ENCODE assay signal across 12 cellular contexts in the genomic region with DNA sequence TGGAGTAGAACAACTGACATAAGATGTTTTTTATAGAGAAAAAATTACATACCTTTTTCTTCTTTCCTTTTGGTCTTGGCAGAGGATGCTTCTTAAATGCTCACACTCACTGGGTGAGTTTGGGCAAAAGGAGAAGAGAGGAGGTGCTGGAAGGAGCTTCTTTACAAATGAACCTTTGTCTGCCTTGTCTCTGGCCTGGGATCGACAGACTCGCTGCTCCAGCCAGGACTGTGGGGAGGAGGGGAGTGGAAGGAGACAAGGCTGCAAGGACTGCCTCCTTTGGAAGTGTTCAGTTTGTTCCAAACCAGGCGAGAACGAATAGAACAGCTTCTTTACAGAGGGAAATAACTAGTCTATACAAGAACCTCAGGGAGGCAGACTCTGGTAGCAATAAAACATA. TPM values are rescaled to one million over a fixed set of nuclear protein-coding genes. Genes with fewer than 3 reads are reported as not detected.
A peak's percentile ranks its signal among the peaks of the same experiment; 100 is the strongest.
DNase-seq lines count a peak whose midpoint lies in the region; TF ChIP-seq lines count a peak whose summit lies in the region.
"Had no signal": no experiment of that assay in that cellular context is flagged by ENCODE, and none has a peak within 500 bp of the region (broad histone marks: within the 10 kb centered on the region; RNA-seq: fewer than 3 reads in every experiment).

A gene (minus strand): TSS at position 101 of the 400 bp plus-strand sequence. CDS start 7,702 bp downstream, outside the sequence.

- intact Hi-C loops in ascending aorta (cut with DNase I): loop anchor here (1.0 kb wide), 1 partner anchor 27 kb away; no protein-coding TSS in a partner anchor
- intact Hi-C loops in testis (cut with DNase I; ENCODE audit: low total_unique reads): no loop called here
- intact Hi-C loops in CD4-positive, alpha-beta memory T cell (cut with micrococcal nuclease): no loop called here
- intact Hi-C loops in stomach (cut with DNase I; ENCODE audit: low total_unique reads): no loop called here

- peaks cover 0 to 16% of the 10 kb centered on the region in 2 donors for H3K4me1 ChIP-seq in ascending aorta
- H3K4me1 ChIP-seq in muscle layer of colon (ENCODE audit: insufficient read depth, low read length): peaks cover 22% of the 10 kb centered on the region
- H3K4me1 ChIP-seq in testis: peaks cover 8% of the 10 kb centered on the region
- no peaks in the 10 kb centered on the region for H3K4me1 ChIP-seq in CD4-positive, alpha-beta memory T cell (ENCODE audit: insufficient read depth, low read length)
- peaks cover 0 to 14% (median 5%) of the 10 kb centered on the region in 4 donors for H3K4me1 ChIP-seq in stomach

- no peak within 1 kb of the TSS for H3K9ac ChIP-seq in muscle layer of colon (ENCODE audit: low read length)

- no peaks in the 10 kb centered on the region for H3K9me3 ChIP-seq in ascending aorta
- no peaks in the 10 kb centered on the region for H3K9me3 ChIP-seq in muscle layer of colon (ENCODE audit: low read length)
- no peaks in the 10 kb centered on the region for H3K9me3 ChIP-seq in testis
- no peaks in the 10 kb centered on the region for H3K9me3 ChIP-seq in CD4-positive, alpha-beta memory T cell (ENCODE audit: control insufficient read depth in 1 of 2, low read length in 2 of 2)
- no peaks in the 10 kb centered on the region for H3K9me3 ChIP-seq in stomach
- H3K9me3 ChIP-seq: mucosa of descending colon had no signal

- H3K9me3 Mint-ChIP-seq in glutamatergic neuron (ENCODE audit: unreplicated experiment): no peaks in the 10 kb centered on the region
- H3K9me3 Mint-ChIP-seq in CD4-positive, alpha-beta memory T cell: no peaks in the 10 kb centered on the region
- H3K9me3 Mint-ChIP-seq: CD4-positive, CD25-positive, alpha-beta regulatory T cell; stimulated activated naive CD8-positive, alpha-beta T cell treated with anti-CD3 and anti-CD28 coated beads, Interleukin-15, Interleukin-2, amounts not matched to agents 100 ng/mL and 50 ng/mL, for 24 hours had no signal

- POLR2A ChIA-PET in CD4-positive, alpha-beta memory T cell (lab: Charles Lee; ENCODE audit: partially characterized antibody): no interaction called here

- H3K27ac ChIP-seq in ascending aorta (peak within 1 kb of the TSS; percentile 67 to 75), muscle layer of colon (ENCODE audit: low read depth, low read length) (peak within 1 kb of the TSS; percentile 62), testis (peak within 1 kb of the TSS; percentile 55 to 78), stomach (peak within 1 kb of the TSS in 1 of 5 donors; percentile 2)
- no peak within 1 kb of the TSS for H3K27ac ChIP-seq in CD4-positive, alpha-beta memory T cell (ENCODE audit: low read depth, low read length)

- H3K27me3 Mint-ChIP-seq in glutamatergic neuron (ENCODE audit: unreplicated experiment): no peaks in the 10 kb centered on the region
- no peaks in the 10 kb centered on the region for H3K27me3 Mint-ChIP-seq in CD4-positive, alpha-beta memory T cell
- H3K27me3 Mint-ChIP-seq: stimulated activated naive CD8-positive, alpha-beta T cell treated with anti-CD3 and anti-CD28 coated beads, Interleukin-15, Interleukin-2, amounts not matched to agents 100 ng/mL and 50 ng/mL, for 24 hours had no signal

- CTCF ChIA-PET in CD4-positive, alpha-beta memory T cell (lab: Charles Lee; ENCODE audit: partially characterized antibody): no interaction called here

- TF ChIP-seq EP300 in stomach (IDR thresholded peaks at IDR 0.05): no peak

- WGBS in testis, 2 donors: 18 to 47% methylated on average over 4 of the region's 4 CpGs
- WGBS in stomach, 5 donors: 49 to 65% (median 63%) methylated on average over 4 of the region's 4 CpGs

- TF ChIP-seq POLR2A in testis (IDR thresholded peaks at IDR 0.05) (no peak), stomach (IDR thresholded peaks at IDR 0.05) (no peak)

- H3K27ac Mint-ChIP-seq in glutamatergic neuron (ENCODE audit: unreplicated experiment): no peak within 1 kb of the TSS
- H3K27ac Mint-ChIP-seq in CD4-positive, alpha-beta memory T cell: no peak within 1 kb of the TSS
- H3K27ac Mint-ChIP-seq: CD4-positive, CD25-positive, alpha-beta regulatory T cell; stimulated activated naive CD8-positive, alpha-beta T cell treated with anti-CD3 and anti-CD28 coated beads, Interleukin-15, Interleukin-2, amounts not matched to agents 100 ng/mL and 50 ng/mL, for 24 hours had no signal

- H3K4me3 ChIP-seq in ascending aorta (peak within 1 kb of the TSS; percentile 24 to 59), muscle layer of colon (ENCODE audit: low read depth in 1 of 2, low read length in 2 of 2) (peak within 1 kb of the TSS; percentile 9 to 30), testis (no peak within 1 kb of the TSS), stomach (peak within 1 kb of the TSS in 1 of 4 donors; percentile 2)
- no peak within 1 kb of the TSS for H3K4me3 ChIP-seq in CD4-positive, alpha-beta memory T cell (ENCODE audit: low read length in 2 of 2)
- H3K4me3 ChIP-seq: mucosa of descending colon had no signal

- no peaks in the 10 kb centered on the region for H3K4me1 Mint-ChIP-seq in glutamatergic neuron (ENCODE audit: low read depth, unreplicated experiment)
- H3K4me1 Mint-ChIP-seq in CD4-positive, alpha-beta memory T cell: no peaks in the 10 kb centered on the region
- H3K4me1 Mint-ChIP-seq: CD4-positive, CD25-positive, alpha-beta regulatory T cell had no signal

- no peaks in the 10 kb centered on the region for H3K27me3 ChIP-seq in ascending aorta
- H3K27me3 ChIP-seq in muscle layer of colon (ENCODE audit: control insufficient read depth in 1 of 2, insufficient read depth in 2 of 2, low read length in 2 of 2): no peaks in the 10 kb centered on the region
- H3K27me3 ChIP-seq in testis: no peaks in the 10 kb centered on the region
- H3K27me3 ChIP-seq in CD4-positive, alpha-beta memory T cell (ENCODE audit: insufficient read depth, low read length): no peaks in the 10 kb centered on the region
- H3K27me3 ChIP-seq in stomach: no peaks in the 10 kb centered on the region

- no peak for DNase-seq in ascending aorta (ENCODE audit: low spot score in 2 of 2)
- DNase-seq in glutamatergic neuron: peak; percentile 27
- peak; percentile 84 for DNase-seq in testis
- no peak for DNase-seq in CD4-positive, alpha-beta memory T cell
- no peak for DNase-seq in stomach
- DNase-seq in SIG-M5 (lab: John Stamatoyannopoulos, UW): no peak
- DNase-seq: CD4-positive, CD25-positive, alpha-beta regulatory T cell; MM.1S; mucosa of descending colon; SW 1271 had no signal

- H3K36me3 Mint-ChIP-seq in glutamatergic neuron (ENCODE audit: unreplicated experiment): no peaks in the 10 kb centered on the region
- H3K36me3 Mint-ChIP-seq in CD4-positive, alpha-beta memory T cell: peaks cover 0 to 16% of the 10 kb centered on the region in 2 donors

- H3K36me3 ChIP-seq in ascending aorta (peaks cover 0 to 8% of the 10 kb centered on the region in 2 donors), muscle layer of colon (ENCODE audit: insufficient read depth, low read length) (peaks cover 3% of the 10 kb centered on the region), testis (ENCODE audit: low read depth, missing control alignments) (no peaks in the 10 kb centered on the region), stomach (peaks cover 0 to 12% (median 2%) of the 10 kb centered on the region in 4 donors)
- H3K36me3 ChIP-seq in CD4-positive, alpha-beta memory T cell (ENCODE audit: insufficient read depth, low read length): no peaks in the 10 kb centered on the region

- no peak within 1 kb of the TSS for H3K4me3 Mint-ChIP-seq in glutamatergic neuron (ENCODE audit: unreplicated experiment)
- no peak within 1 kb of the TSS for H3K4me3 Mint-ChIP-seq in CD4-positive, alpha-beta memory T cell
- H3K4me3 Mint-ChIP-seq: CD4-positive, CD25-positive, alpha-beta regulatory T cell; stimulated activated naive CD8-positive, alpha-beta T cell treated with anti-CD3 and anti-CD28 coated beads, Interleukin-15, Interleukin-2, amounts not matched to agents 100 ng/mL and 50 ng/mL, for 24 hours had no signal

- no peak for TF ChIP-seq CTCF in ascending aorta (IDR thresholded peaks at IDR 0.05)
- TF ChIP-seq CTCF in glutamatergic neuron (IDR thresholded peaks at IDR 0.05; ENCODE audit: partially characterized antibody, unreplicated experiment): no peak
- TF ChIP-seq CTCF in testis (IDR thresholded peaks at IDR 0.05): no peak
- TF ChIP-seq CTCF in stomach (IDR thresholded peaks at IDR 0.05): no peak

RNA-seq across cellular contexts. Expression of the gene that starts here (rescaled TPM):
- 2.3 TPM for total RNA-seq in ascending aorta
- total RNA-seq in glutamatergic neuron (ENCODE audit: unreplicated experiment): not detected
- total RNA-seq in testis: 10 to 100 TPM; 22.9 to 32.0 TPM
- polyA plus RNA-seq in testis (ENCODE audit: insufficient read depth, low read depth, low replicate concordance): 29.1 TPM
- not detected for total RNA-seq in CD4-positive, alpha-beta memory T cell
- polyA plus RNA-seq in CD4-positive, alpha-beta memory T cell: under 1 TPM in 1 of 2 donors, not detected in 1; 0.16 TPM
- 1 to 10 TPM in 2 of 5 donors, under 1 TPM in 3; 0.29 to 3.1 (median 0.92) TPM for total RNA-seq in stomach
- 1 to 10 TPM in 1 of 3 donors, under 1 TPM in 1, not detected in 1; 0.19 to 2.2 TPM for polyA plus RNA-seq in stomach
- total RNA-seq: CD4-positive, CD25-positive, alpha-beta regulatory T cell had no signal

Comparison
In these comparisons a context has a peak if more than half of its experiments do, and no peak if none do; other contexts are left out.
1. Peak in DNase-seq in glutamatergic neuron; RNA of the gene not detected or under 1 TPM.
2. H3K4me3 ChIP-seq: peak in ascending aorta (2 of 2) and muscle layer of colon (2 of 2); none in testis (0 of 2) and CD4-positive, alpha-beta memory T cell (0 of 2).